ENCODE assay signal across 12 cellular contexts in the genomic region with DNA sequence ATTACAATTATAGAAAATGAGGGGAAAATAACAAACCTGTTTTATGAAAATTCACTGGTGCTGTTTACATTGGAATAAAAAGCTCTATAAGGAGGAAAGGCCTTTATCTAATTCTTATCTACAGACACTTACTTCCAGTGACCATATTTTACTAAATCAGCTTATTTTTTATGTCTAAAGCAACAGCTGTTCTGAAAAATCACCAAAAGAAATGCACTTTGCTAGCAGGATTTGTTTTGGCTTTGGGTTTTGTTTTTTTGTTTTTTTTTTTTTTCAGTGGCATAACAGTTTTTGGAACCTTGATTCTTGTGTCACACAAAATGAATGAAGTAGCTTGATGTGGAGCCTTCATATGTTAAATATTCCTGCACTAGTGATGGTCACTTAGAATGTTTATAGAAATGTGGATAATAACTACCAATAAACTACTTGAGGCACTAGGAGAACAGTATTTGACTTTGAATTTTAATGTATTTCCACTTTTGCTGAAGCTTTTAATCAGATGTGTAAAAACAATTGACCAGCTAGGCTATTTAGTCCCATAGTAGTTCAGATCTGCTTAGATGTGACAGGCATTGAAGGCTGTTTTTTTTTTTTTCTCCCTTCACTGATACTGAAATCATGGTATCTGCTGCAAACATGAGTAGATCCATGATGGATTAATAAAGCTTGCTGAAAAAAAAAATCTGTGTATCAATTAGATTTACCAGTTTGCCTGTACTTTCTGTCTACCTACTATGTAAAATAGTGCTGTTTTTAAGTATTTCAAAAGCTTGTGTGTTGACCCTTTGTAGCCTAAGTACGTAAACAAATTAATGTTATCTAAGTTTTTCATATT. TPM values are rescaled to one million over a fixed set of nuclear protein-coding genes. Genes with fewer than 3 reads are reported as not detected.
DNase-seq lines count a peak whose midpoint lies in the region; ATAC-seq and TF ChIP-seq lines count a peak whose summit lies in the region.
"Had no signal": no experiment of that assay in that cellular context is flagged by ENCODE, and none has a peak within 500 bp of the region (broad histone marks: within the 10 kb centered on the region; RNA-seq: fewer than 3 reads in every experiment).

No MANE protein-coding gene starts in this region.

- TF ChIP-seq CTCF in left ventricle myocardium inferior (IDR thresholded peaks at IDR 0.05; ENCODE audit: borderline replicate concordance) (no peak), vagina (IDR thresholded peaks at IDR 0.05) (no peak), GM10266 (IDR thresholded peaks at IDR 0.05; ENCODE audit: control insufficient read depth, insufficient read depth, low read depth, missing control alignments) (no peak)

- H3K27ac ChIP-seq in left ventricle myocardium inferior (replicated peaks): no peak overlapping the region
- no peak overlapping the region for H3K27ac ChIP-seq in duodenal mucosa (ENCODE audit: low read depth, low read length)
- H3K27ac ChIP-seq in vagina: peak overlapping the region; percentile 8

- intact Hi-C loops in left ventricle myocardium inferior (cut with micrococcal nuclease) (loop anchor here (5.0 kb wide), 1 partner anchor 82 kb away; no protein-coding TSS in a partner anchor), Right ventricle myocardium inferior (cut with DNase I) (no loop called here), vagina (cut with DNase I) (no loop called here)

- no peak for DNase-seq in left ventricle myocardium inferior
- DNase-seq in Right ventricle myocardium inferior (ENCODE audit: missing footprints): no peak
- DNase-seq in myocyte (ENCODE audit: low read depth): peak; percentile 47
- no peak for DNase-seq in vagina (ENCODE audit: extremely low spot score in 2 of 2)
- DNase-seq in GM10266 (ENCODE audit: extremely low spot score): no peak
- DNase-seq in RKO (ENCODE audit: low spot score): no peak
- no peak for DNase-seq in GDM1 (lab: John Stamatoyannopoulos, UW)
- DNase-seq: amygdala; NCI-H82; stimulated activated CD4-positive, alpha-beta T cell treated with anti-CD3 and anti-CD28 coated beads, Interleukin-15, amount 100 ng/mL, for 24 hours; stimulated activated naive B cell treated with anti-CD40 and anti-IgM and Interleukin-4, amounts not matched to agents 10 μg/mL and 1 μg/mL and 100 μg/mL, for 72 hours had no signal

- H3K4me1 ChIP-seq in left ventricle myocardium inferior: peaks cover 44% of the 10 kb centered on the region
- peaks cover 0 to 8% of the 10 kb centered on the region in 2 donors for H3K4me1 ChIP-seq in duodenal mucosa (ENCODE audit: control insufficient read depth in 1 of 2, insufficient read depth in 2 of 2, low read length in 2 of 2)
- no peaks in the 10 kb centered on the region for H3K4me1 ChIP-seq in vagina

- peak overlapping the region; percentile 35 to 69 for H3K9ac ChIP-seq in duodenal mucosa (ENCODE audit: low read depth in 1 of 2, low read length in 2 of 2)

- H3K9me3 ChIP-seq in left ventricle myocardium inferior (replicated peaks) (no peaks in the 10 kb centered on the region), duodenal mucosa (ENCODE audit: control insufficient read depth in 1 of 2, low read length in 2 of 2) (no peaks in the 10 kb centered on the region), vagina (no peaks in the 10 kb centered on the region)

- H3K36me3 ChIP-seq in left ventricle myocardium inferior: no peaks in the 10 kb centered on the region
- H3K36me3 ChIP-seq in duodenal mucosa (ENCODE audit: control insufficient read depth in 1 of 2, insufficient read depth in 2 of 2, low read length in 2 of 2): no peaks in the 10 kb centered on the region
- no peaks in the 10 kb centered on the region for H3K36me3 ChIP-seq in vagina

- H3K4me3 ChIP-seq in left ventricle myocardium inferior (peak overlapping the region; percentile 89), duodenal mucosa (ENCODE audit: low read depth in 1 of 2, low read length in 2 of 2) (peak overlapping the region; percentile 56 to 66), vagina (peak overlapping the region in 1 of 2 donors; percentile 88)

- no peak for ATAC-seq in Right ventricle myocardium inferior
- ATAC-seq: stimulated activated naive B cell treated with anti-CD40 and anti-IgM and Interleukin-4, amounts not matched to agents 10 μg/mL and 1 μg/mL and 100 μg/mL, for 72 hours had no signal

- no peaks in the 10 kb centered on the region for H3K27me3 ChIP-seq in left ventricle myocardium inferior (ENCODE audit: low read depth)
- H3K27me3 ChIP-seq in duodenal mucosa (ENCODE audit: control insufficient read depth in 1 of 2, insufficient read depth in 2 of 2, low read length in 2 of 2): no peaks in the 10 kb centered on the region
- no peaks in the 10 kb centered on the region for H3K27me3 ChIP-seq in vagina

- TF ChIP-seq POLR2A in vagina (IDR thresholded peaks at IDR 0.05): no peak

RNA-seq across cellular contexts. Expression of gene ARL4A, which starts 2.8 kb away (rescaled TPM):
- total RNA-seq in left ventricle myocardium inferior (11.5 TPM), Right ventricle myocardium inferior (10.1 TPM), myocyte (19.2 and 38.4 TPM in 2 replicates), vagina (58.2 TPM)
- 26.8 TPM for polyA plus RNA-seq in myocyte (2012)
